Comparison of ENCODE assay signal across 1 cellular context in genomic region chr11:86181379-86181778, GRCh38.
TF ChIP-seq lines count a peak whose summit lies in the region.

No MANE protein-coding gene starts in this region.

TF ChIP-seq in K562, 482 proteins besides CTCF, POLR2A, EP300 and RAD21 (continued from another document):
- TF ChIP-seq CREB5 (CRISPR knock-in tag; IDR thresholded peaks at IDR 0.05) (no peak), TRIM24 (IDR thresholded peaks at IDR 0.05) (no peak), ZNF133 (CRISPR knock-in tag; IDR thresholded peaks at IDR 0.05) (no peak), SNIP1 (IDR thresholded peaks at IDR 0.05; ENCODE audit: low read depth) (no peak), SMAD4 (CRISPR knock-in tag; conservative IDR thresholded peaks at IDR 0.05) (peak; percentile 52; the same call in 1 of the 2 replicates), ZNF175 (CRISPR knock-in tag; IDR thresholded peaks at IDR 0.05; ENCODE audit: low read depth) (0 out of 2 replicates have a peak, but pooled peaks have one; percentile 28), TARDBP (IDR thresholded peaks at IDR 0.05) (no peak), NCOA4 (IDR thresholded peaks at IDR 0.05; ENCODE audit: partially characterized antibody) (no peak), SP2 (IDR thresholded peaks at IDR 0.05; ENCODE audit: extremely low read depth, low read depth, low read length, poor library complexity, severe bottlenecking) (no peak), PTRF (tag; IDR thresholded peaks at IDR 0.05) (0 out of 2 replicates have a peak, but pooled peaks have one; percentile 21), MGA (IDR thresholded peaks at IDR 0.05) (0 out of 2 replicates have a peak, but pooled peaks have one; percentile 12), CREB3 (tag; conservative IDR thresholded peaks at IDR 0.05; ENCODE audit: low read depth) (peak; percentile 63; the same call in 1 of the 2 replicates), GTF2E2 (tag; IDR thresholded peaks at IDR 0.05) (no peak), NR2C1 (IDR thresholded peaks at IDR 0.05) (no peak), NR2C1 (tag; IDR thresholded peaks at IDR 0.05) (peak; percentile 32; the same call in 1 of the 2 replicates), NR4A1 (CRISPR knock-in tag; IDR thresholded peaks at IDR 0.05) (no peak), NR4A1 (tag; IDR thresholded peaks at IDR 0.05) (0 out of 2 replicates have a peak, but pooled peaks have one; percentile 42), ZNF197 (CRISPR knock-in tag; IDR thresholded peaks at IDR 0.05; ENCODE audit: low read depth) (0 out of 2 replicates have a peak, but pooled peaks have one; percentile 19), DMBX1 (CRISPR knock-in tag; IDR thresholded peaks at IDR 0.05; ENCODE audit: borderline replicate concordance) (peak; percentile 77), GATA2 (CRISPR knock-in tag; IDR thresholded peaks at IDR 0.05) (no peak), BCL6 (CRISPR knock-in tag; IDR thresholded peaks at IDR 0.05) (peak; percentile 32; the same call in 1 of the 2 replicates)
- TF ChIP-seq, protein P1, sequence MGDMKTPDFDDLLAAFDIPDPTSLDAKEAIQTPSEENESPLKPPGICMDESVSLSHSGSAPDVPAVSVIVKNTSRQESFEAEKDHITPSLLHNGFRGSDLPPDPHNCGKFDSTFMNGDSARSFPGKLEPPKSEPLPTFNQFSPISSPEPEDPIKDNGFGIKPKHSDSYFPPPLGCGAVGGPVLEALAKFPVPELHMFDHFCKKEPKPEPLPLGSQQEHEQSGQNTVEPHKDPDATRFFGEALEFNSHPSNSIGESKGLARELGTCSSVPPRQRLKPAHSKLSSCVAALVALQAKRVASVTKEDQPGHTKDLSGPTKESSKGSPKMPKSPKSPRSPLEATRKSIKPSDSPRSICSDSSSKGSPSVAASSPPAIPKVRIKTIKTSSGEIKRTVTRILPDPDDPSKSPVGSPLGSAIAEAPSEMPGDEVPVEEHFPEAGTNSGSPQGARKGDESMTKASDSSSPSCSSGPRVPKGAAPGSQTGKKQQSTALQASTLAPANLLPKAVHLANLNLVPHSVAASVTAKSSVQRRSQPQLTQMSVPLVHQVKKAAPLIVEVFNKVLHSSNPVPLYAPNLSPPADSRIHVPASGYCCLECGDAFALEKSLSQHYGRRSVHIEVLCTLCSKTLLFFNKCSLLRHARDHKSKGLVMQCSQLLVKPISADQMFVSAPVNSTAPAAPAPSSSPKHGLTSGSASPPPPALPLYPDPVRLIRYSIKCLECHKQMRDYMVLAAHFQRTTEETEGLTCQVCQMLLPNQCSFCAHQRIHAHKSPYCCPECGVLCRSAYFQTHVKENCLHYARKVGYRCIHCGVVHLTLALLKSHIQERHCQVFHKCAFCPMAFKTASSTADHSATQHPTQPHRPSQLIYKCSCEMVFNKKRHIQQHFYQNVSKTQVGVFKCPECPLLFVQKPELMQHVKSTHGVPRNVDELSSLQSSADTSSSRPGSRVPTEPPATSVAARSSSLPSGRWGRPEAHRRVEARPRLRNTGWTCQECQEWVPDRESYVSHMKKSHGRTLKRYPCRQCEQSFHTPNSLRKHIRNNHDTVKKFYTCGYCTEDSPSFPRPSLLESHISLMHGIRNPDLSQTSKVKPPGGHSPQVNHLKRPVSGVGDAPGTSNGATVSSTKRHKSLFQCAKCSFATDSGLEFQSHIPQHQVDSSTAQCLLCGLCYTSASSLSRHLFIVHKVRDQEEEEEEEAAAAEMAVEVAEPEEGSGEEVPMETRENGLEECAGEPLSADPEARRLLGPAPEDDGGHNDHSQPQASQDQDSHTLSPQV (IDR thresholded peaks at IDR 0.05) = peak; percentile 79; the same call in 1 of the 2 replicates
- TF ChIP-seq, protein P2, sequence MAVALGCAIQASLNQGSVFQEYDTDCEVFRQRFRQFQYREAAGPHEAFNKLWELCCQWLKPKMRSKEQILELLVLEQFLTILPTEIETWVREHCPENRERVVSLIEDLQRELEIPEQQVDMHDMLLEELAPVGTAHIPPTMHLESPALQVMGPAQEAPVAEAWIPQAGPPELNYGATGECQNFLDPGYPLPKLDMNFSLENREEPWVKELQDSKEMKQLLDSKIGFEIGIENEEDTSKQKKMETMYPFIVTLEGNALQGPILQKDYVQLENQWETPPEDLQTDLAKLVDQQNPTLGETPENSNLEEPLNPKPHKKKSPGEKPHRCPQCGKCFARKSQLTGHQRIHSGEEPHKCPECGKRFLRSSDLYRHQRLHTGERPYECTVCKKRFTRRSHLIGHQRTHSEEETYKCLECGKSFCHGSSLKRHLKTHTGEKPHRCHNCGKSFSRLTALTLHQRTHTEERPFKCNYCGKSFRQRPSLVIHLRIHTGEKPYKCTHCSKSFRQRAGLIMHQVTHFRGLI (CRISPR knock-in tag; IDR thresholded peaks at IDR 0.05) = peak; percentile 40; the same call in 1 of the 2 replicates
- TF ChIP-seq, protein P3, sequence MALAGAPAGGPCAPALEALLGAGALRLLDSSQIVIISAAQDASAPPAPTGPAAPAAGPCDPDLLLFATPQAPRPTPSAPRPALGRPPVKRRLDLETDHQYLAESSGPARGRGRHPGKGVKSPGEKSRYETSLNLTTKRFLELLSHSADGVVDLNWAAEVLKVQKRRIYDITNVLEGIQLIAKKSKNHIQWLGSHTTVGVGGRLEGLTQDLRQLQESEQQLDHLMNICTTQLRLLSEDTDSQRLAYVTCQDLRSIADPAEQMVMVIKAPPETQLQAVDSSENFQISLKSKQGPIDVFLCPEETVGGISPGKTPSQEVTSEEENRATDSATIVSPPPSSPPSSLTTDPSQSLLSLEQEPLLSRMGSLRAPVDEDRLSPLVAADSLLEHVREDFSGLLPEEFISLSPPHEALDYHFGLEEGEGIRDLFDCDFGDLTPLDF (CRISPR knock-in tag; IDR thresholded peaks at IDR 0.05) = no peak
